30 cellular contexts compared by ENCODE assay signal in the genomic region with DNA sequence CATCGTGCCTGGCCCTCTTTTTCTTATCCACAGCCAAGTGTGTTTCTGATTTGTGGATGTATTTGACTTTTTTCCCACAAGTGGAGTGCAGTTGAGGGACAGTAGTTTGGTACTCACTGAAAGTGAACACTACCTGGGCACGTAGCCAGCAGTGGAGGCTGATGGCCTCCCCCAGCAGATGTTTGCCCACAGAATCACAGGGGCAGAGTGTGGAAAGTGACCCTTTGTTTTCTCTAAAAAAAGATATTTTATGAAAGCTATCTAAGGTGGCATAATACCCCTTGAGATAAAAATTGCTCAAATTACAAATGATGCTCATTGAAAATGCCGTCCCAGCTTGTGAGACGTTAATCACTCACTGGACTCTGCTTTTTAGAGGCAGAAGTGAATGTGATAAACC. TPM values are rescaled to one million over a fixed set of nuclear protein-coding genes. Genes with fewer than 3 reads are reported as not detected.
"Had no signal": no experiment of that assay in that cellular context is flagged by ENCODE, and none has a peak within 500 bp of the region (broad histone marks: within the 10 kb centered on the region; RNA-seq: fewer than 3 reads in every experiment).

No MANE protein-coding gene starts in this region.

- H3K9me3 Mint-ChIP-seq: activated CD4-positive, alpha-beta memory T cell treated with anti-CD3 and anti-CD28 coated beads, Interleukin-2, amount 10 ng/mL, durations not matched to agents 7 days and 5 days; activated naive CD4-positive, alpha-beta T cell treated with anti-CD3 and anti-CD28 coated beads, Interleukin-2, amount 50 U/mL, for 24 hours had no signal

- H3K27ac Mint-ChIP-seq: activated CD4-positive, alpha-beta memory T cell treated with anti-CD3 and anti-CD28 coated beads, Interleukin-2, amount 10 ng/mL, durations not matched to agents 7 days and 5 days; activated CD4-positive, alpha-beta T cell treated with anti-CD3 and anti-CD28 coated beads for 36 hours; activated naive CD4-positive, alpha-beta T cell treated with anti-CD3 and anti-CD28 coated beads, Interleukin-2, amount 50 U/mL, for 24 hours had no signal

- H3K9me3 ChIP-seq: breast epithelium, SJCRH30, SK-N-SH had no signal

- H3K4me3 ChIP-seq: breast epithelium, coronary artery, PC-9, SJCRH30 had no signal

- DNase-seq: activated CD4-positive, alpha-beta memory T cell treated with anti-CD3 and anti-CD28 coated beads, Interleukin-2, amount 10 ng/mL, durations not matched to agents 7 days and 5 days; activated CD4-positive, alpha-beta T cell treated with anti-CD3 and anti-CD28 coated beads for 36 hours; activated CD4-positive, alpha-beta T cell treated with anti-CD3 and anti-CD28 coated beads, Interleukin-2, amount 50 U/mL, for 1 hour; activated CD8-positive, alpha-beta memory T cell treated with anti-CD3 and anti-CD28 coated beads, Interleukin-2, amount 50 U/mL, for 48 hours; activated effector memory CD4-positive, alpha-beta T cell treated with Interleukin-2 at 50 U/mL for 16 hours; activated naive CD4-positive, alpha-beta T cell; activated T-cell treated with anti-CD3 and anti-CD28 coated beads, Interleukin-2, amount 50 U/mL, for 1 hour; aorta; caudate nucleus; KG1; NCI-H1048; NCI-H1417 treated with DMSO at 0.1 percent for 48 hours; NCI-H187; NCI-H2081; NCI-H2171 treated with DMSO at 0.1 percent for 48 hours; NCI-H226; NCI-H510A treated with DMSO at 0.1 percent for 48 hours; NCI-H69; PC-9; SJCRH30; SK-N-SH; T-helper 1 cell; WERI-Rb-1 had no signal

- H3K36me3 ChIP-seq: breast epithelium, SJCRH30, WERI-Rb-1 had no signal

- ATAC-seq: activated CD4-positive, alpha-beta T cell treated with anti-CD3 and anti-CD28 coated beads for 36 hours had no signal

- H3K4me1 ChIP-seq: breast epithelium, SJCRH30 had no signal

- H3K4me3 Mint-ChIP-seq: activated CD4-positive, alpha-beta memory T cell treated with anti-CD3 and anti-CD28 coated beads, Interleukin-2, amount 10 ng/mL, durations not matched to agents 7 days and 5 days; activated CD4-positive, alpha-beta T cell treated with anti-CD3 and anti-CD28 coated beads for 36 hours; activated naive CD4-positive, alpha-beta T cell treated with anti-CD3 and anti-CD28 coated beads, Interleukin-2, amount 50 U/mL, for 24 hours had no signal

- H3K27me3 ChIP-seq: breast epithelium, SJCRH30 had no signal

- H3K27me3 Mint-ChIP-seq: activated CD4-positive, alpha-beta memory T cell treated with anti-CD3 and anti-CD28 coated beads, Interleukin-2, amount 10 ng/mL, durations not matched to agents 7 days and 5 days; activated CD4-positive, alpha-beta T cell treated with anti-CD3 and anti-CD28 coated beads for 36 hours; activated naive CD4-positive, alpha-beta T cell treated with anti-CD3 and anti-CD28 coated beads, Interleukin-2, amount 50 U/mL, for 24 hours had no signal

RNA-seq across cellular contexts. Expression of a gene that starts 59.6 kb away (rescaled TPM):
- total RNA-seq: activated CD4-positive, alpha-beta memory T cell treated with anti-CD3 and anti-CD28 coated beads, Interleukin-2, amount 10 ng/mL, durations not matched to agents 7 days and 5 days; activated CD4-positive, alpha-beta T cell treated with anti-CD3 and anti-CD28 coated beads for 36 hours; aorta; breast epithelium; cerebellum; LHCN-M2; M059J; PC-9; SJCRH30; T-helper 2 cell treated with Interferon-gamma antibody and Interleukin-4, amounts not matched to agents 100 ng/mL and 5 ng/mL, for 36 hours had no signal
